In genomic region chr4:673349-674091, GRCh38 we compare ENCODE assay signal across 8 cellular contexts. TPM values are rescaled to one million over a fixed set of nuclear protein-coding genes. Genes with fewer than 3 reads are reported as not detected.
DNase-seq lines count a peak whose midpoint lies in the region; ATAC-seq and TF ChIP-seq lines count a peak whose summit lies in the region.

No MANE protein-coding gene starts in this region.

- in situ Hi-C loops in astrocyte of the cerebellum (cut with HindIII; ENCODE audit: low sequenced_read_pairs): no loop called here

- peaks cover 27% of the 10 kb centered on the region for H3K36me3 ChIP-seq in iPS-20b (ENCODE audit: insufficient read depth, low read depth, low read length)
- H3K36me3 ChIP-seq in stomach smooth muscle (ENCODE audit: control insufficient read depth in 2 of 2, insufficient read depth in 2 of 2, low read length in 2 of 2): peaks cover 14 to 20% of the 10 kb centered on the region in 2 donors

- H3K27me3 ChIP-seq in iPS-20b (ENCODE audit: insufficient read depth, low read length) (peaks cover 2% of the 10 kb centered on the region; the same call in 1 of the 2 replicates), stomach smooth muscle (ENCODE audit: control insufficient read depth in 1 of 2, insufficient read depth in 2 of 2, low read length in 2 of 2) (peaks cover 2 to 4% of the 10 kb centered on the region in 2 donors)

- DNase-seq in AG08396 (ENCODE audit: low spot score) (peak; percentile 73), astrocyte of the cerebellum (ENCODE audit: low read depth) (no peak), HT-29 (ENCODE audit: low spot score) (no peak)

- H3K27ac ChIP-seq in iPS-20b (ENCODE audit: low read length): peak overlapping the region; percentile 45
- H3K27ac ChIP-seq in stomach smooth muscle (ENCODE audit: low read length): peak overlapping the region; percentile 18

- ATAC-seq in HG03025 (IDR thresholded peaks at IDR 0.05; ENCODE audit: low FRiP score, unreplicated experiment) (peak; percentile 0), HG03520 (IDR thresholded peaks at IDR 0.05; ENCODE audit: unreplicated experiment) (no peak), HG03457 (IDR thresholded peaks at IDR 0.05; ENCODE audit: unreplicated experiment) (no peak)

- H3K9me3 ChIP-seq in iPS-20b (ENCODE audit: insufficient read depth, low read depth, low read length) (no peaks in the 10 kb centered on the region), stomach smooth muscle (ENCODE audit: control insufficient read depth in 2 of 2, low read length in 2 of 2) (no peaks in the 10 kb centered on the region)

- H3K9ac ChIP-seq in iPS-20b (ENCODE audit: low read depth, low read length) (peak overlapping the region; percentile 89), stomach smooth muscle (ENCODE audit: low read length in 2 of 2) (peak overlapping the region; percentile 69)

- no peak for TF ChIP-seq CTCF in astrocyte of the cerebellum (IDR thresholded peaks at IDR 0.05; ENCODE audit: low read depth, low read length, missing control alignments)

- H3K4me1 ChIP-seq in iPS-20b (ENCODE audit: insufficient read depth, low read length): no peaks in the 10 kb centered on the region; the same call in 1 of the 2 replicates
- H3K4me1 ChIP-seq in stomach smooth muscle (ENCODE audit: control insufficient read depth, insufficient read depth, low read length): peaks cover 20% of the 10 kb centered on the region

- H3K4me3 ChIP-seq in astrocyte of the cerebellum (ENCODE audit: low read depth, low read length) (peak overlapping the region; percentile 95), iPS-20b (ENCODE audit: low read length) (peak overlapping the region; percentile 78), stomach smooth muscle (ENCODE audit: low read length in 2 of 2) (peak overlapping the region; percentile 64 to 93)

RNA-seq across cellular contexts. Expression of gene ATP5ME, which starts 0.6 kb away (rescaled TPM):
- total RNA-seq in HT-29 (2014; rRNA removed; shearing (Covaris generic)): 378 and 389 TPM in 2 replicates

RNA-seq across cellular contexts. Expression of gene MYL5, which starts 0.8 kb away (rescaled TPM):
- 10.9 and 12.6 TPM in 2 replicates for total RNA-seq in HT-29 (2014; rRNA removed; shearing (Covaris generic))

RNA-seq across cellular contexts. Expression of gene SLC49A3, which starts 15.4 kb away (rescaled TPM):
- 0.56 TPM in 1 of 2 replicates, not detected in the other for total RNA-seq in HT-29 (2014; rRNA removed; shearing (Covaris generic))

RNA-seq across cellular contexts. Expression of gene PCGF3, which starts 32.1 kb away (rescaled TPM):
- 48.6 and 64.9 TPM in 2 replicates for total RNA-seq in HT-29 (2014; rRNA removed; shearing (Covaris generic))

RNA-seq across cellular contexts. Expression of gene PDE6B, which starts 48.1 kb away (rescaled TPM):
- total RNA-seq in HT-29 (2014; rRNA removed; shearing (Covaris generic)): not detected in 2 replicates
